In the genomic region with DNA sequence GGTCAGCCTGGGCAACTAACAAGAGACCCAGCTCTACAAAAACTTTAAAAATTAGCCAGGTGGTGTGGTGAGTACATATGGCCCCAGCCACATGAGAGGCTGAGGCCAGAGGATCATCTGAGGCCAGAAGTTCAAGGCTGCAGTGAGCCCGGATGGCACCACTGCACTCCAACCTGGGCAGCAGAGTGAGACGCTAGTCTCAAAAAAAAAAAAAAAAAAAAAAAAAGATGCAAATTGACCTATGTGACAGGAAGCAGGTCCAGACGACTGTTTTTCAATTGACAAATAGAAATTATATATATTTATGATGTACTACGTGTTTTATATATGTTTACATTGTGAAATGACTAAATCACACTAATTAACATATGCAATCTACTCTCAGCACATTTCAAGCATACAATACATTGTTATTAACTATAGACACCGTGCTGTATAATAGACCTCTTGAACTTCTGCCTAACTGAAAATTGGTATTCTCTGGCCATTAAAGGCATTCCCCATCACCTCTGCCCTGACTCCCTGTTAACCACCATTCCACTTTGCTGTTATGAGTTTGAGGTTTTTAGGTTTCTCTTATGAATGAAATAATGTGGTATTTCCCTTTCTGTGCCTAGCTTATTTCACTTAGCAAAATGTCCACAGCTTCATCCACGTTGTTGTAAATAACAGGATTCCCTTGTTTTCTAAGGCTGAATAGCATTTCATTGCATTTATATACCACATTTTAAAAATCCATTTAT, we compare ENCODE assay signal across 1 cellular context.
TF ChIP-seq lines count a peak whose summit lies in the region.

No MANE protein-coding gene starts in this region.

TF ChIP-seq in GM12878, 131 proteins besides CTCF, POLR2A, EP300 and RAD21 (continued from another document):
- TF ChIP-seq, protein P1, sequence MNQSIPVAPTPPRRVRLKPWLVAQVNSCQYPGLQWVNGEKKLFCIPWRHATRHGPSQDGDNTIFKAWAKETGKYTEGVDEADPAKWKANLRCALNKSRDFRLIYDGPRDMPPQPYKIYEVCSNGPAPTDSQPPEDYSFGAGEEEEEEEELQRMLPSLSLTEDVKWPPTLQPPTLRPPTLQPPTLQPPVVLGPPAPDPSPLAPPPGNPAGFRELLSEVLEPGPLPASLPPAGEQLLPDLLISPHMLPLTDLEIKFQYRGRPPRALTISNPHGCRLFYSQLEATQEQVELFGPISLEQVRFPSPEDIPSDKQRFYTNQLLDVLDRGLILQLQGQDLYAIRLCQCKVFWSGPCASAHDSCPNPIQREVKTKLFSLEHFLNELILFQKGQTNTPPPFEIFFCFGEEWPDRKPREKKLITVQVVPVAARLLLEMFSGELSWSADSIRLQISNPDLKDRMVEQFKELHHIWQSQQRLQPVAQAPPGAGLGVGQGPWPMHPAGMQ (IDR thresholded peaks at IDR 0.05; ENCODE audit: borderline replicate concordance), result no peak
- 0 out of 2 replicates have a peak, but pooled peaks have one; percentile 10 for TF ChIP-seq FOXM1 (IDR thresholded peaks at IDR 0.05; ENCODE audit: low read depth, low read length)
- peak; percentile 41 for TF ChIP-seq NR2F1 (conservative IDR thresholded peaks at IDR 0.05)
- TF ChIP-seq MTA3 (IDR thresholded peaks at IDR 0.05; ENCODE audit: borderline replicate concordance, low read length), result no peak
- 0 out of 2 replicates have a peak, but pooled peaks have one; percentile 43 for TF ChIP-seq SMARCA5 (IDR thresholded peaks at IDR 0.05)
- TF ChIP-seq, protein P2, sequence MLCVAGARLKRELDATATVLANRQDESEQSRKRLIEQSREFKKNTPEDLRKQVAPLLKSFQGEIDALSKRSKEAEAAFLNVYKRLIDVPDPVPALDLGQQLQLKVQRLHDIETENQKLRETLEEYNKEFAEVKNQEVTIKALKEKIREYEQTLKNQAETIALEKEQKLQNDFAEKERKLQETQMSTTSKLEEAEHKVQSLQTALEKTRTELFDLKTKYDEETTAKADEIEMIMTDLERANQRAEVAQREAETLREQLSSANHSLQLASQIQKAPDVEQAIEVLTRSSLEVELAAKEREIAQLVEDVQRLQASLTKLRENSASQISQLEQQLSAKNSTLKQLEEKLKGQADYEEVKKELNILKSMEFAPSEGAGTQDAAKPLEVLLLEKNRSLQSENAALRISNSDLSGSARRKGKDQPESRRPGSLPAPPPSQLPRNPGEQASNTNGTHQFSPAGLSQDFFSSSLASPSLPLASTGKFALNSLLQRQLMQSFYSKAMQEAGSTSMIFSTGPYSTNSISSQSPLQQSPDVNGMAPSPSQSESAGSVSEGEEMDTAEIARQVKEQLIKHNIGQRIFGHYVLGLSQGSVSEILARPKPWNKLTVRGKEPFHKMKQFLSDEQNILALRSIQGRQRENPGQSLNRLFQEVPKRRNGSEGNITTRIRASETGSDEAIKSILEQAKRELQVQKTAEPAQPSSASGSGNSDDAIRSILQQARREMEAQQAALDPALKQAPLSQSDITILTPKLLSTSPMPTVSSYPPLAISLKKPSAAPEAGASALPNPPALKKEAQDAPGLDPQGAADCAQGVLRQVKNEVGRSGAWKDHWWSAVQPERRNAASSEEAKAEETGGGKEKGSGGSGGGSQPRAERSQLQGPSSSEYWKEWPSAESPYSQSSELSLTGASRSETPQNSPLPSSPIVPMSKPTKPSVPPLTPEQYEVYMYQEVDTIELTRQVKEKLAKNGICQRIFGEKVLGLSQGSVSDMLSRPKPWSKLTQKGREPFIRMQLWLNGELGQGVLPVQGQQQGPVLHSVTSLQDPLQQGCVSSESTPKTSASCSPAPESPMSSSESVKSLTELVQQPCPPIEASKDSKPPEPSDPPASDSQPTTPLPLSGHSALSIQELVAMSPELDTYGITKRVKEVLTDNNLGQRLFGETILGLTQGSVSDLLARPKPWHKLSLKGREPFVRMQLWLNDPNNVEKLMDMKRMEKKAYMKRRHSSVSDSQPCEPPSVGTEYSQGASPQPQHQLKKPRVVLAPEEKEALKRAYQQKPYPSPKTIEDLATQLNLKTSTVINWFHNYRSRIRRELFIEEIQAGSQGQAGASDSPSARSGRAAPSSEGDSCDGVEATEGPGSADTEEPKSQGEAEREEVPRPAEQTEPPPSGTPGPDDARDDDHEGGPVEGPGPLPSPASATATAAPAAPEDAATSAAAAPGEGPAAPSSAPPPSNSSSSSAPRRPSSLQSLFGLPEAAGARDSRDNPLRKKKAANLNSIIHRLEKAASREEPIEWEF (IDR thresholded peaks at IDR 0.05; ENCODE audit: insufficient replicate concordance, low read depth, low read length), result peak; percentile 28
- TF ChIP-seq RUNX3 (IDR thresholded peaks at IDR 0.05; ENCODE audit: low read length), result peak; percentile 80
- 0 out of 2 replicates have a peak, but pooled peaks have one; percentile 5 for TF ChIP-seq ZNF687 (IDR thresholded peaks at IDR 0.05)
- TF ChIP-seq IKZF1 (conservative IDR thresholded peaks at IDR 0.05), result peak; percentile 59
- TF ChIP-seq IKZF2 (IDR thresholded peaks at IDR 0.05), result peak; percentile 56 to 61; a peak in 3 of 4 replicates
- TF ChIP-seq ZNF384 (IDR thresholded peaks at IDR 0.05; ENCODE audit: borderline replicate concordance, low read depth, low read length), result peak; percentile 53; the same call in 1 of the 2 replicates
